12 cellular contexts compared by ENCODE assay signal in the genomic region with DNA sequence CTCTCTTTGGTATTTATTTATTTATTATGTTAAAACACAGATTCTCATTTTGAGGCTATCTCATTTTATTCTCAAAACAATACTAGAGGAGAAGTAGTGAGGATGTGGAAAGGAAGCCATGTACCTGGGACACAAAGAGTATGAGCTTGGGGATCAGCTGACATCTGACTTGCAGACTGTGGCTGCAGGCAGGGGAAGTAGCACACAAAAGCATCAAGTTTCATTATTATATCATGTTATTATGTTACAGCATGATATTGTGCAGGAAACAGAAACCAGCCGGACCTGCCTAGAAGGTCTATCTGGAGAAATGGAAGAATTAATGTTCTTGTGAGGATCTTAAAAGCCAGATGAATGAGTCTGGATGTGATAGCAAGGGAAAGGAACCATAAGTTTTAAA.
DNase-seq lines count a peak whose midpoint lies in the region; ATAC-seq and TF ChIP-seq lines count a peak whose summit lies in the region.
"Had no signal": no experiment of that assay in that cellular context is flagged by ENCODE, and none has a peak within 500 bp of the region (broad histone marks: within the 10 kb centered on the region; RNA-seq: fewer than 3 reads in every experiment).

No MANE protein-coding gene starts in this region.

- H3K27ac ChIP-seq in aorta (ENCODE audit: low read depth in 1 of 2, low read length in 2 of 2), result no peak overlapping the region
- H3K27ac ChIP-seq in tibial artery, result no peak overlapping the region
- H3K27ac ChIP-seq: BLaER1 treated with 17β-estradiol and CSF1 and Interleukin-3, amounts not matched to agents 10 nM and 100 nM had no signal

- TF ChIP-seq CTCF in tibial artery (IDR thresholded peaks at IDR 0.05), result no peak

- CTCF ChIA-PET in activated CD4-positive, alpha-beta T cell treated with anti-CD3 and anti-CD28 coated beads for 36 hours (lab: Charles Lee), result no interaction called here

- H3K36me3 Mint-ChIP-seq in activated CD4-positive, alpha-beta T cell treated with anti-CD3 and anti-CD28 coated beads for 36 hours (ENCODE audit: low read depth), result peaks cover 2% of the 10 kb centered on the region

- intact Hi-C loops in activated CD4-positive, alpha-beta T cell treated with anti-CD3 and anti-CD28 coated beads for 36 hours (cut with DNase I, micrococcal nuclease), result no loop called here
- intact Hi-C loops in aorta (cut with DNase I), result no loop called here
- intact Hi-C loops in tibial artery (cut with DNase I; ENCODE audit: low total_unique reads), result no loop called here

- no peak overlapping the region for H3K27ac Mint-ChIP-seq in activated CD4-positive, alpha-beta T cell treated with anti-CD3 and anti-CD28 coated beads for 36 hours

- H3K4me3 ChIP-seq in aorta (ENCODE audit: low read length in 2 of 2), result no peak overlapping the region
- no peak overlapping the region for H3K4me3 ChIP-seq in tibial artery
- H3K4me3 ChIP-seq: BLaER1 treated with 17β-estradiol and CSF1 and Interleukin-3, amounts not matched to agents 10 nM and 100 nM had no signal

- H3K4me1 ChIP-seq in aorta (ENCODE audit: control insufficient read depth in 1 of 2, insufficient read depth in 2 of 2, low read length in 2 of 2) (peaks cover 2% of the 10 kb centered on the region in 2 donors), tibial artery (peaks cover 0 to 25% (median 6%) of the 10 kb centered on the region in 4 donors)

- POLR2A ChIA-PET in activated CD4-positive, alpha-beta T cell treated with anti-CD3 and anti-CD28 coated beads for 36 hours (lab: Charles Lee), result no interaction called here

- DNase-seq in NOMO-1 treated with dmso at 0.1 percent for 144 hours (lab: John Stamatoyannopoulos, UW; ENCODE audit: unreplicated experiment) (peak; percentile 9), Ammon's horn (ENCODE audit: low spot score) (no peak), aorta (no peak), tibial artery (no peak)
- no peak for DNase-seq in activated CD4-positive, alpha-beta T cell treated with anti-CD3 and anti-CD28 coated beads for 36 hours
- DNase-seq: activated CD8-positive, alpha-beta memory T cell treated with anti-CD3 and anti-CD28 coated beads, Interleukin-2, amount 50 U/mL, for 4 hours; midbrain; SHP77 treated with DMSO at 0.1 percent for 48 hours had no signal

- WGBS in aorta, 2 donors, result 78 to 83% methylated on average over 1 of the region's 1 CpG

- H3K27me3 ChIP-seq in aorta (ENCODE audit: control insufficient read depth in 1 of 2, insufficient read depth in 2 of 2, low read length in 1 of 2) (no peaks in the 10 kb centered on the region), tibial artery (no peaks in the 10 kb centered on the region)
- H3K27me3 ChIP-seq: BLaER1 treated with 17β-estradiol and CSF1 and Interleukin-3, amounts not matched to agents 10 nM and 100 nM had no signal

- ATAC-seq in GM18498 (IDR thresholded peaks at IDR 0.05; ENCODE audit: unreplicated experiment), result peak; percentile 89
- peak; percentile 80 for ATAC-seq in GM19467 (IDR thresholded peaks at IDR 0.05; ENCODE audit: unreplicated experiment)
- peak; percentile 94 for ATAC-seq in HG03103 (IDR thresholded peaks at IDR 0.05; ENCODE audit: low read depth, unreplicated experiment)
- no peak for ATAC-seq in activated CD4-positive, alpha-beta T cell treated with anti-CD3 and anti-CD28 coated beads for 36 hours
- ATAC-seq in aorta (ENCODE audit: low FRiP score), result no peak

- H3K9me3 ChIP-seq in aorta (ENCODE audit: control insufficient read depth, low read length), result no peaks in the 10 kb centered on the region
- no peaks in the 10 kb centered on the region for H3K9me3 ChIP-seq in tibial artery

- no peaks in the 10 kb centered on the region for H3K27me3 Mint-ChIP-seq in activated CD4-positive, alpha-beta T cell treated with anti-CD3 and anti-CD28 coated beads for 36 hours

- H3K4me1 Mint-ChIP-seq in activated CD4-positive, alpha-beta T cell treated with anti-CD3 and anti-CD28 coated beads for 36 hours, result no peaks in the 10 kb centered on the region

- H3K4me3 Mint-ChIP-seq in activated CD4-positive, alpha-beta T cell treated with anti-CD3 and anti-CD28 coated beads for 36 hours, result no peak overlapping the region

- H3K36me3 ChIP-seq in aorta (ENCODE audit: control insufficient read depth in 1 of 2, insufficient read depth in 2 of 2, low read length in 1 of 2) (no peaks in the 10 kb centered on the region), tibial artery (no peaks in the 10 kb centered on the region)

- peaks cover 9% of the 10 kb centered on the region for H3K9me3 Mint-ChIP-seq in activated CD4-positive, alpha-beta T cell treated with anti-CD3 and anti-CD28 coated beads for 36 hours (ENCODE audit: low read depth)

Comparison
In these comparisons a context has a peak if more than half of its experiments do, and no peak if none do; other contexts are left out.
1. ATAC-seq: peak in GM18498 (single experiment), GM19467 (single experiment) and HG03103 (single experiment); none in activated CD4-positive, alpha-beta T cell treated with anti-CD3 and anti-CD28 coated beads for 36 hours (single experiment) and aorta (single experiment).